Comparison of ENCODE assay signal across 9 cellular contexts in genomic region chr9:120929392-120929791, GRCh38. TPM values are rescaled to one million over a fixed set of nuclear protein-coding genes. Genes with fewer than 3 reads are reported as not detected.
DNase-seq lines count a peak whose midpoint lies in the region; ATAC-seq and TF ChIP-seq lines count a peak whose summit lies in the region.
"Had no signal": no experiment of that assay in that cellular context is flagged by ENCODE, and none has a peak within 500 bp of the region (broad histone marks: within the 10 kb centered on the region; RNA-seq: fewer than 3 reads in every experiment).

No MANE protein-coding gene starts in this region.

- H3K4me3 ChIP-seq in brain microvascular endothelial cell (ENCODE audit: low read depth, low read length) (peak overlapping the region; percentile 49), lung (no peak overlapping the region), transverse colon (peak overlapping the region; percentile 39 to 95 (median 89))
- H3K4me3 ChIP-seq: K562 had no signal

- peaks cover 86% of the 10 kb centered on the region for H3K4me1 Mint-ChIP-seq in activated naive CD4-positive, alpha-beta T cell treated with anti-CD3 and anti-CD28 coated beads, Interleukin-2, amount 10 ng/mL, durations not matched to agents 7 days and 5 days

- peaks cover 0 to 1% of the 10 kb centered on the region in 2 donors for H3K9me3 ChIP-seq in lung (ENCODE audit: control insufficient read depth in 2 of 2, insufficient read depth in 1 of 2, low read length in 1 of 2)
- H3K9me3 ChIP-seq in transverse colon = no peaks in the 10 kb centered on the region

- 58% methylated on average over 10 of the region's 10 CpGs for WGBS in lung, 2 donors
- WGBS in transverse colon (ENCODE audit: low coverage in 1 of 2), 2 donors = 44 to 67% methylated on average over 7 to 10 of the region's 10 CpGs

- CTCF ChIA-PET in activated naive CD4-positive, alpha-beta T cell treated with anti-CD3 and anti-CD28 coated beads, Interleukin-2, amount 10 ng/mL, durations not matched to agents 7 days and 5 days (lab: Charles Lee) = interaction anchor here (0.7 to 1.9 kb wide), 10 partner anchors 8 to 83 kb away, joined by 3 to 8 read pairs (median 4); no protein-coding TSS in a partner anchor

- intact Hi-C loops in transverse colon (cut with DNase I; ENCODE audit: low total_unique reads) = no loop called here

- H3K4me3 Mint-ChIP-seq in activated naive CD4-positive, alpha-beta T cell treated with anti-CD3 and anti-CD28 coated beads, Interleukin-2, amount 10 ng/mL, durations not matched to agents 7 days and 5 days = peak overlapping the region; percentile 76

- no peaks in the 10 kb centered on the region for H3K27me3 Mint-ChIP-seq in activated naive CD4-positive, alpha-beta T cell treated with anti-CD3 and anti-CD28 coated beads, Interleukin-2, amount 10 ng/mL, durations not matched to agents 7 days and 5 days

- H3K27me3 ChIP-seq in brain microvascular endothelial cell (replicated peaks) (no peaks in the 10 kb centered on the region), lung (ENCODE audit: control insufficient read depth, insufficient read depth) (no peaks in the 10 kb centered on the region), transverse colon (no peaks in the 10 kb centered on the region)

- in situ Hi-C loops in brain microvascular endothelial cell (cut with HindIII; ENCODE audit: low pct_ligation_motif_present, low sequenced_read_pairs) = no loop called here
- in situ Hi-C loops in transverse colon (cut with MboI; ENCODE audit: low pct_ligation_motif_present in 1 of 4, low pct_unique_long_range_greater_than_20kb in 1 of 4, low sequenced_read_pairs in 3 of 4) = loop anchor here in 3 of 4 donors (25.0 kb wide), 1 partner anchor 167 kb away; no protein-coding TSS in a partner anchor

- H3K4me1 ChIP-seq in lung (ENCODE audit: control insufficient read depth in 2 of 2, insufficient read depth in 2 of 2, low read length in 2 of 2) (peaks cover 0 to 17% of the 10 kb centered on the region in 2 donors), transverse colon (peaks cover 9 to 39% (median 20%) of the 10 kb centered on the region in 4 donors)

- H3K9me3 Mint-ChIP-seq in activated naive CD4-positive, alpha-beta T cell treated with anti-CD3 and anti-CD28 coated beads, Interleukin-2, amount 10 ng/mL, durations not matched to agents 7 days and 5 days = no peaks in the 10 kb centered on the region

- ATAC-seq in lung (ENCODE audit: insufficient read depth, low FRiP score) = no peak
- ATAC-seq: K562 had no signal

- TF ChIP-seq CTCF in brain microvascular endothelial cell (IDR thresholded peaks at IDR 0.05; ENCODE audit: low read depth, low read length, missing control alignments) (no peak), lung (IDR thresholded peaks at IDR 0.05; ENCODE audit: control extremely low read depth, extremely low read depth) (no peak), transverse colon (IDR thresholded peaks at IDR 0.05) (no peak)

- H3K36me3 ChIP-seq in brain microvascular endothelial cell (replicated peaks) (no peaks in the 10 kb centered on the region), lung (ENCODE audit: control insufficient read depth in 2 of 2, insufficient read depth in 2 of 2, low read length in 2 of 2) (no peaks in the 10 kb centered on the region), transverse colon (no peaks in the 10 kb centered on the region)

- peaks cover 27% of the 10 kb centered on the region for H3K36me3 Mint-ChIP-seq in activated naive CD4-positive, alpha-beta T cell treated with anti-CD3 and anti-CD28 coated beads, Interleukin-2, amount 10 ng/mL, durations not matched to agents 7 days and 5 days

- no peak for TF ChIP-seq EP300 in transverse colon (IDR thresholded peaks at IDR 0.05; ENCODE audit: low read depth)

- no peak for TF ChIP-seq POLR2A in transverse colon (IDR thresholded peaks at IDR 0.05)

- no peak for DNase-seq in activated naive CD4-positive, alpha-beta T cell treated with anti-CD3 and anti-CD28 coated beads, Interleukin-2, amount 10 ng/mL, durations not matched to agents 7 days and 5 days
- no peak for DNase-seq in activated naive CD4-positive, alpha-beta T cell (lab: John Stamatoyannopoulos, UW)
- DNase-seq in brain microvascular endothelial cell (no peak), lung (ENCODE audit: low spot score) (no peak), transverse colon (no peak), HPDE6-E6E7 (ENCODE audit: extremely low spot score) (no peak), NCI-H446 treated with DMSO at 0.1 percent for 48 hours (lab: John Stamatoyannopoulos, UW) (no peak)
- DNase-seq in stimulated activated CD4-positive, alpha-beta T cell treated with anti-CD3 and anti-CD28 coated beads, Interleukin-2, amount 100 ng/mL, for 48 hours = no peak

- no peak overlapping the region for H3K27ac ChIP-seq in brain microvascular endothelial cell
- H3K27ac ChIP-seq in lung (ENCODE audit: low read depth in 1 of 2, low read length in 1 of 2) = peak overlapping the region; percentile 84 to 98
- H3K27ac ChIP-seq in transverse colon = peak overlapping the region; percentile 87 to 96 (median 92)

- H3K27ac Mint-ChIP-seq in activated naive CD4-positive, alpha-beta T cell treated with anti-CD3 and anti-CD28 coated beads, Interleukin-2, amount 10 ng/mL, durations not matched to agents 7 days and 5 days = peak overlapping the region; percentile 99

RNA-seq across cellular contexts. Expression of gene TRAF1, which starts 2.8 kb away (rescaled TPM):
- total RNA-seq in lung (1 to 10 TPM; 5.8 to 6.4 TPM), transverse colon (1 to 10 TPM; 2.2 to 7.2 (median 4.3) TPM)
- polyA plus RNA-seq in lung = 10 to 100 TPM in 1 of 2 donors, 1 to 10 TPM in 1; 3.9 to 23.1 TPM

RNA-seq across cellular contexts. Expression of gene PHF19, which starts 52.4 kb away (rescaled TPM):
- total RNA-seq in lung = 10 to 100 TPM; 21.8 to 25.1 TPM
- polyA plus RNA-seq in lung = 10 to 100 TPM; 20.3 to 21.6 TPM
- 10 to 100 TPM in 2 of 4 donors, 1 to 10 TPM in 2; 6.7 to 11.1 (median 9.3) TPM for total RNA-seq in transverse colon
